ENCODE assay signal across 16 cellular contexts in genomic region chr2:120395221-120395620, GRCh38. TPM values are rescaled to one million over a fixed set of nuclear protein-coding genes. Genes with fewer than 3 reads are reported as not detected.
"Had no signal": no experiment of that assay in that cellular context is flagged by ENCODE, and none has a peak within 500 bp of the region (broad histone marks: within the 10 kb centered on the region; RNA-seq: fewer than 3 reads in every experiment).

No MANE protein-coding gene starts in this region.

- H3K9me3 Mint-ChIP-seq: activated T-helper 2 cell treated with anti-CD3 and anti-CD28 coated beads, Interferon-gamma antibody, Interleukin-2, Interleukin-4, amounts not matched to agents 10 μg/mL and 5 μg/mL and 100 μg/mL, durations not matched to agents 14 hours and 24 hours and 36 hours had no signal

- H3K9me3 ChIP-seq: heart left ventricle had no signal

- ATAC-seq: activated CD4-positive, alpha-beta T cell treated with anti-CD3 and anti-CD28 coated beads for 36 hours; activated CD8-positive, alpha-beta T cell treated with anti-CD3 and anti-CD28 coated beads, Interleukin-2, amount 10 ng/mL, durations not matched to agents 7 days and 5 days; left ventricle myocardium superior had no signal

- FAIRE-seq: frontal cortex had no signal

- H3K4me3 Mint-ChIP-seq: activated CD4-positive, alpha-beta T cell treated with anti-CD3 and anti-CD28 coated beads for 36 hours; activated CD8-positive, alpha-beta T cell treated with anti-CD3 and anti-CD28 coated beads, Interleukin-2, amount 10 ng/mL, durations not matched to agents 7 days and 5 days had no signal

- H3K4me3 ChIP-seq: dorsolateral prefrontal cortex, heart left ventricle, skin epidermis had no signal

- DNase-seq: activated CD4-positive, alpha-beta T cell treated with anti-CD3 and anti-CD28 coated beads for 36 hours; activated CD8-positive, alpha-beta T cell treated with anti-CD3 and anti-CD28 coated beads, Interleukin-2, amount 10 ng/mL, durations not matched to agents 7 days and 5 days; activated naive CD4-positive, alpha-beta T cell treated with anti-CD3 and anti-CD28 coated beads, Interleukin-2, amount 50 U/mL, for 16 hours; cerebellar nuclear complex; left ventricle myocardium superior; retina; T-helper 9 cell had no signal

- H3K27ac ChIP-seq: dorsolateral prefrontal cortex, heart left ventricle, parathyroid adenoma, skin epidermis, VCaP had no signal

- H3K4me1 Mint-ChIP-seq: activated CD4-positive, alpha-beta T cell treated with anti-CD3 and anti-CD28 coated beads for 36 hours had no signal

- H3K4me1 ChIP-seq: parathyroid adenoma had no signal

- H3K36me3 ChIP-seq: heart left ventricle had no signal

- H3K27ac Mint-ChIP-seq: activated CD4-positive, alpha-beta T cell treated with anti-CD3 and anti-CD28 coated beads for 36 hours; activated CD8-positive, alpha-beta T cell treated with anti-CD3 and anti-CD28 coated beads, Interleukin-2, amount 10 ng/mL, durations not matched to agents 7 days and 5 days; activated T-helper 2 cell treated with anti-CD3 and anti-CD28 coated beads, Interferon-gamma antibody, Interleukin-2, Interleukin-4, amounts not matched to agents 10 μg/mL and 5 μg/mL and 100 μg/mL, durations not matched to agents 14 hours and 24 hours and 36 hours had no signal

RNA-seq across cellular contexts. Expression of gene INHBB, which starts 49.3 kb away (rescaled TPM):
- total RNA-seq: activated CD4-positive, alpha-beta T cell treated with anti-CD3 and anti-CD28 coated beads for 36 hours; activated CD8-positive, alpha-beta T cell treated with anti-CD3 and anti-CD28 coated beads, Interleukin-2, amount 10 ng/mL, durations not matched to agents 7 days and 5 days; activated T-helper 2 cell treated with anti-CD3 and anti-CD28 coated beads, Interferon-gamma antibody, Interleukin-2, Interleukin-4, amounts not matched to agents 10 μg/mL and 5 μg/mL and 100 μg/mL, durations not matched to agents 14 hours and 24 hours and 36 hours; SK-MEL-5 had no signal
- polyA plus RNA-seq: neural cell had no signal
